20 cellular contexts compared by ENCODE assay signal in genomic region chr3:52406231-52406661, GRCh38. TPM values are rescaled to one million over a fixed set of nuclear protein-coding genes. Genes with fewer than 3 reads are reported as not detected.
DNase-seq lines count a peak whose midpoint lies in the region; ATAC-seq, FAIRE-seq and TF ChIP-seq lines count a peak whose summit lies in the region.
"Had no signal": no experiment of that assay in that cellular context is flagged by ENCODE, and none has a peak within 500 bp of the region (broad histone marks: within the 10 kb centered on the region; RNA-seq: fewer than 3 reads in every experiment).

No MANE protein-coding gene starts in this region.

- ATAC-seq in RWPE2 (ENCODE audit: low read depth): peak; percentile 66
- ATAC-seq in natural killer cell treated with Interleukin-12 subunit alpha and Interleukin-12 subunit beta and Interleukin-15 and Interleukin-18, amount 100 ng/mL, for 72 hours: no peak
- ATAC-seq: effector memory CD8-positive, alpha-beta T cell; WTC11 had no signal

- TF ChIP-seq POLR2A in stomach (IDR thresholded peaks at IDR 0.05): no peak
- no peak for TF ChIP-seq POLR2A in tibial nerve (IDR thresholded peaks at IDR 0.05)

- intact Hi-C loops in kidney (cut with DNase I): no loop called here
- intact Hi-C loops in stomach (cut with DNase I; ENCODE audit: low total_unique reads): no loop called here

- H3K36me3 Mint-ChIP-seq in natural killer cell treated with Interleukin-12 subunit alpha and Interleukin-12 subunit beta and Interleukin-15 and Interleukin-18, amount 100 ng/mL, for 72 hours: peaks cover 7% of the 10 kb centered on the region

- H3K79me2 ChIP-seq in Loucy (ENCODE audit: insufficient read depth, low read length): peaks cover 58% of the 10 kb centered on the region

- no peak overlapping the region for H3K4me3 Mint-ChIP-seq in natural killer cell treated with Interleukin-12 subunit alpha and Interleukin-12 subunit beta and Interleukin-15 and Interleukin-18, amount 100 ng/mL, for 72 hours
- H3K4me3 Mint-ChIP-seq: effector memory CD8-positive, alpha-beta T cell; T-helper 2 cell treated with Interferon-gamma antibody and Interleukin-4, amounts not matched to agents 5 μg/mL and 100 μg/mL, for 36 hours; WTC11 had no signal

- no peak for TF ChIP-seq EP300 in stomach (IDR thresholded peaks at IDR 0.05)
- TF ChIP-seq EP300 in tibial nerve (IDR thresholded peaks at IDR 0.05): no peak

- H3K4me3 ChIP-seq in Loucy (ENCODE audit: low read length, poor library complexity, severe bottlenecking) (no peak overlapping the region), RWPE2 (ENCODE audit: severe bottlenecking) (no peak overlapping the region), kidney (ENCODE audit: low read length in 2 of 2) (no peak overlapping the region), stomach (no peak overlapping the region), tibial nerve (no peak overlapping the region)
- H3K4me3 ChIP-seq: hepatocyte had no signal

- H3K4me1 ChIP-seq in Loucy (ENCODE audit: insufficient read depth, low read length, poor library complexity, severe bottlenecking) (peaks cover 25% of the 10 kb centered on the region), RWPE2 (ENCODE audit: insufficient read depth, poor library complexity, severe bottlenecking) (peaks cover 23% of the 10 kb centered on the region), kidney (ENCODE audit: control insufficient read depth in 1 of 2, insufficient read depth in 1 of 2, low read depth in 1 of 2, low read length in 2 of 2) (peaks cover 13 to 14% of the 10 kb centered on the region in 2 donors), stomach (peaks cover 13 to 43% (median 40%) of the 10 kb centered on the region in 4 donors), tibial nerve (peaks cover 0 to 40% (median 20%) of the 10 kb centered on the region in 4 donors)

- TF ChIP-seq CTCF in Loucy (conservative IDR thresholded peaks at IDR 0.05; ENCODE audit: low read length) (no peak), RWPE2 (IDR thresholded peaks at IDR 0.05; ENCODE audit: poor library complexity, severe bottlenecking) (no peak), kidney (IDR thresholded peaks at IDR 0.05; ENCODE audit: borderline replicate concordance, extremely low read depth, insufficient read depth) (no peak), stomach (IDR thresholded peaks at IDR 0.05) (no peak), tibial nerve (IDR thresholded peaks at IDR 0.05) (no peak)

- H3K36me3 ChIP-seq in Loucy (ENCODE audit: insufficient read depth, low read length): peaks cover 55% of the 10 kb centered on the region; the same call in 1 of the 2 replicates
- H3K36me3 ChIP-seq in RWPE2 (ENCODE audit: low read depth): peaks cover 72% of the 10 kb centered on the region
- peaks cover 41 to 63% of the 10 kb centered on the region in 2 donors for H3K36me3 ChIP-seq in kidney (ENCODE audit: control insufficient read depth in 1 of 2, insufficient read depth in 2 of 2, low read length in 2 of 2)
- H3K36me3 ChIP-seq in stomach: peaks cover 56 to 75% (median 72%) of the 10 kb centered on the region in 4 donors
- peaks cover 0 to 74% (median 36%) of the 10 kb centered on the region in 3 donors for H3K36me3 ChIP-seq in tibial nerve

- no peak for FAIRE-seq in kidney (lab: Jason Lieb, UNC)
- FAIRE-seq: D721Med, G401.6, islet of Langerhans had no signal

- H3K4me2 ChIP-seq in Loucy (ENCODE audit: low read depth, low read length, poor library complexity, severe bottlenecking): peak overlapping the region; percentile 99
- H3K4me2 ChIP-seq: hepatocyte had no signal

- no peaks in the 10 kb centered on the region; the same call in 1 of the 2 replicates for H3F3A ChIP-seq in Loucy (ENCODE audit: low read depth)

- H3K27ac ChIP-seq in RWPE2 (ENCODE audit: poor library complexity, severe bottlenecking) (peak overlapping the region; percentile 94), kidney (ENCODE audit: low read depth in 2 of 2, low read length in 2 of 2) (no peak overlapping the region), stomach (no peak overlapping the region), tibial nerve (no peak overlapping the region)
- H3K27ac ChIP-seq: hepatocyte had no signal

- no peaks in the 10 kb centered on the region for H3K27me3 Mint-ChIP-seq in natural killer cell treated with Interleukin-12 subunit alpha and Interleukin-12 subunit beta and Interleukin-15 and Interleukin-18, amount 100 ng/mL, for 72 hours
- H3K27me3 Mint-ChIP-seq: effector memory CD8-positive, alpha-beta T cell had no signal

- no peaks in the 10 kb centered on the region for H3K9me3 Mint-ChIP-seq in natural killer cell treated with Interleukin-12 subunit alpha and Interleukin-12 subunit beta and Interleukin-15 and Interleukin-18, amount 100 ng/mL, for 72 hours
- H3K9me3 Mint-ChIP-seq: activated T-helper 2 cell treated with anti-CD3 and anti-CD28 coated beads, Interferon-gamma antibody, Interleukin-2, Interleukin-4, amounts not matched to agents 10 μg/mL and 5 μg/mL and 100 μg/mL, durations not matched to agents 14 hours and 24 hours and 36 hours; effector memory CD8-positive, alpha-beta T cell; T-helper 2 cell treated with Interferon-gamma antibody and Interleukin-4, amounts not matched to agents 5 μg/mL and 100 μg/mL, for 36 hours; WTC11 had no signal

- H2AFZ ChIP-seq in Loucy (ENCODE audit: low read length): no peak overlapping the region
- H2AFZ ChIP-seq: hepatocyte had no signal

- H4K20me1 ChIP-seq in Loucy (ENCODE audit: insufficient read depth, low read length, poor library complexity, severe bottlenecking): peaks cover 23% of the 10 kb centered on the region

- H3K9ac ChIP-seq in Loucy (ENCODE audit: low read depth, low read length, poor library complexity, severe bottlenecking): no peak overlapping the region
- H3K9ac ChIP-seq in kidney (ENCODE audit: low read length in 2 of 2): no peak overlapping the region

- no peaks in the 10 kb centered on the region for H3K9me2 ChIP-seq in Loucy (replicated peaks; ENCODE audit: low read depth, low read length)

- WGBS in stomach, 5 donors: 14 to 70% (median 53%) methylated on average over 1 to 11 of the region's 11 CpGs; no CpG with 5 or more reads in 1 of the 5 donors
- 91 to 92% methylated on average over 10 to 11 of the region's 11 CpGs for WGBS in tibial nerve, 2 donors

- DNase-seq in RWPE2 (ENCODE audit: low spot score): peak; percentile 96
- peak; percentile 73 for DNase-seq in kidney
- peak; percentile 65 for DNase-seq in stomach
- no peak for DNase-seq in natural killer cell treated with Interleukin-12 subunit alpha and Interleukin-12 subunit beta and Interleukin-15 and Interleukin-18, amount 100 ng/mL, for 72 hours (ENCODE audit: low spot score)
- no peak for DNase-seq in ACHN
- no peak for DNase-seq in tibial nerve (ENCODE audit: low spot score in 2 of 2)
- DNase-seq: effector memory CD8-positive, alpha-beta T cell; HCEC 1CT; IMR-90; NCI-H2029 treated with DMSO at 0.1 percent for 48 hours; NCI-H69 had no signal

- no peaks in the 10 kb centered on the region for H3K9me3 ChIP-seq in Loucy (ENCODE audit: insufficient read depth, low read depth, low read length)
- no peaks in the 10 kb centered on the region for H3K9me3 ChIP-seq in RWPE2 (ENCODE audit: severe bottlenecking)
- H3K9me3 ChIP-seq in kidney (ENCODE audit: control insufficient read depth in 1 of 2, low read length in 2 of 2): no peaks in the 10 kb centered on the region
- no peaks in the 10 kb centered on the region for H3K9me3 ChIP-seq in stomach
- H3K9me3 ChIP-seq in tibial nerve: no peaks in the 10 kb centered on the region

- no peak overlapping the region for H3K27ac Mint-ChIP-seq in natural killer cell treated with Interleukin-12 subunit alpha and Interleukin-12 subunit beta and Interleukin-15 and Interleukin-18, amount 100 ng/mL, for 72 hours
- H3K27ac Mint-ChIP-seq: activated T-helper 2 cell treated with anti-CD3 and anti-CD28 coated beads, Interferon-gamma antibody, Interleukin-2, Interleukin-4, amounts not matched to agents 10 μg/mL and 5 μg/mL and 100 μg/mL, durations not matched to agents 14 hours and 24 hours and 36 hours; effector memory CD8-positive, alpha-beta T cell; T-helper 2 cell treated with Interferon-gamma antibody and Interleukin-4, amounts not matched to agents 5 μg/mL and 100 μg/mL, for 36 hours; WTC11 had no signal

- no peaks in the 10 kb centered on the region for H3K27me3 ChIP-seq in Loucy (ENCODE audit: insufficient read depth, low read length, poor library complexity, severe bottlenecking)
- H3K27me3 ChIP-seq in RWPE2 (ENCODE audit: insufficient read depth, poor library complexity, severe bottlenecking): no peaks in the 10 kb centered on the region
- H3K27me3 ChIP-seq in stomach: no peaks in the 10 kb centered on the region
- no peaks in the 10 kb centered on the region for H3K27me3 ChIP-seq in tibial nerve
- H3K27me3 ChIP-seq: hepatocyte had no signal

- peaks cover 23% of the 10 kb centered on the region in 2 donors for H3K4me1 Mint-ChIP-seq in natural killer cell treated with Interleukin-12 subunit alpha and Interleukin-12 subunit beta and Interleukin-15 and Interleukin-18, amount 100 ng/mL, for 72 hours (ENCODE audit: low read depth in 2 of 2)

- in situ Hi-C loops in ACHN (cut with HindIII; ENCODE audit: low pct_ligation_motif_present, low pct_unique_long_range_greater_than_20kb, low sequenced_read_pairs): no loop called here

RNA-seq across cellular contexts. Expression of gene BAP1, which starts 3.6 kb away (rescaled TPM):
- total RNA-seq in kidney: 72.5 TPM
- polyA plus RNA-seq in kidney (ENCODE audit: insufficient read depth, low read depth, low replicate concordance): 61.6 TPM
- 100 to 1,000 TPM in 1 of 5 donors, 10 to 100 TPM in 4; 49.4 to 137 (median 66.8) TPM for total RNA-seq in stomach
- polyA plus RNA-seq in stomach: 10 to 100 TPM; 50.3 to 68.1 (median 52.4) TPM
- total RNA-seq in natural killer cell treated with Interleukin-12 subunit alpha and Interleukin-12 subunit beta and Interleukin-15 and Interleukin-18, amount 100 ng/mL, for 72 hours: 100 to 1,000 TPM in 1 of 2 donors, 10 to 100 TPM in 1; 96.1 to 131 TPM
- 10 to 100 TPM; 39.1 to 77.7 (median 64.5) TPM for total RNA-seq in tibial nerve

RNA-seq across cellular contexts. Expression of gene PHF7, which starts 4.2 kb away (rescaled TPM):
- total RNA-seq in kidney (8.8 TPM), stomach (10 to 100 TPM; 11.4 to 53.3 (median 15.2) TPM), tibial nerve (10 to 100 TPM in 2 of 4 donors, 1 to 10 TPM in 2; 7.2 to 23.5 (median 12.1) TPM)
- polyA plus RNA-seq in kidney (ENCODE audit: insufficient read depth, low read depth, low replicate concordance) (3.9 TPM), stomach (10 to 100 TPM in 1 of 3 donors, 1 to 10 TPM in 2; 3.7 to 10.2 (median 4.1) TPM)
- total RNA-seq in natural killer cell treated with Interleukin-12 subunit alpha and Interleukin-12 subunit beta and Interleukin-15 and Interleukin-18, amount 100 ng/mL, for 72 hours: 10 to 100 TPM in 1 of 2 donors, 1 to 10 TPM in 1; 3.8 to 11.8 TPM

RNA-seq across cellular contexts. Expression of gene SEMA3G, which starts 38.7 kb away (rescaled TPM):
- 25.7 TPM for total RNA-seq in kidney
- 28.2 TPM for polyA plus RNA-seq in kidney (ENCODE audit: insufficient read depth, low read depth, low replicate concordance)
- 1 to 10 TPM in 3 of 5 donors, under 1 TPM in 2; under 0.01 to 9.6 (median 1.7) TPM for total RNA-seq in stomach
- polyA plus RNA-seq in stomach: 1 to 10 TPM; 1.4 to 2.3 (median 1.9) TPM
- total RNA-seq in natural killer cell treated with Interleukin-12 subunit alpha and Interleukin-12 subunit beta and Interleukin-15 and Interleukin-18, amount 100 ng/mL, for 72 hours: under 1 TPM in 1 of 2 donors, not detected in 1; 0.08 TPM
- 10 to 100 TPM; 11.5 to 67.5 (median 32.7) TPM for total RNA-seq in tibial nerve
- total RNA-seq: IMR-90 had no signal
- polyA plus RNA-seq: BJ had no signal

RNA-seq across cellular contexts. Expression of gene TNNC1, which starts 47.6 kb away (rescaled TPM):
- total RNA-seq in kidney: 2.2 TPM
- 86.6 TPM for polyA plus RNA-seq in kidney (ENCODE audit: insufficient read depth, low read depth, low replicate concordance)
- 1 to 10 TPM in 2 of 5 donors, not detected in 3; 3.1 to 6.5 TPM for total RNA-seq in stomach
- 10 to 100 TPM in 2 of 3 donors, 1 to 10 TPM in 1; 4.9 to 41.1 (median 20.3) TPM for polyA plus RNA-seq in stomach
- not detected for total RNA-seq in natural killer cell treated with Interleukin-12 subunit alpha and Interleukin-12 subunit beta and Interleukin-15 and Interleukin-18, amount 100 ng/mL, for 72 hours
- total RNA-seq in tibial nerve: 100 to 1,000 TPM; 235 to 624 (median 535) TPM

RNA-seq across cellular contexts. Expression of gene NISCH, which starts 49.2 kb away (rescaled TPM):
- total RNA-seq in kidney (98.7 TPM), stomach (100 to 1,000 TPM in 3 of 5 donors, 10 to 100 TPM in 2; 68.5 to 456 (median 147) TPM), tibial nerve (100 to 1,000 TPM; 192 to 305 (median 232) TPM)
- polyA plus RNA-seq in kidney (ENCODE audit: insufficient read depth, low read depth, low replicate concordance) (36.1 TPM), stomach (10 to 100 TPM; 18.3 to 36.4 (median 19.9) TPM)
- total RNA-seq in natural killer cell treated with Interleukin-12 subunit alpha and Interleukin-12 subunit beta and Interleukin-15 and Interleukin-18, amount 100 ng/mL, for 72 hours: 100 to 1,000 TPM in 1 of 2 donors, 10 to 100 TPM in 1; 72.5 to 116 TPM

Comparison
In these comparisons a context has a peak if more than half of its experiments do, and no peak if none do; other contexts are left out.
1. DNase-seq: peak in RWPE2 (single experiment), kidney (single experiment) and stomach (single experiment); none in natural killer cell treated with Interleukin-12 subunit alpha and Interleukin-12 subunit beta and Interleukin-15 and Interleukin-18, amount 100 ng/mL, for 72 hours (single experiment), ACHN (single experiment) and tibial nerve (0 of 2).